In the genomic region with DNA sequence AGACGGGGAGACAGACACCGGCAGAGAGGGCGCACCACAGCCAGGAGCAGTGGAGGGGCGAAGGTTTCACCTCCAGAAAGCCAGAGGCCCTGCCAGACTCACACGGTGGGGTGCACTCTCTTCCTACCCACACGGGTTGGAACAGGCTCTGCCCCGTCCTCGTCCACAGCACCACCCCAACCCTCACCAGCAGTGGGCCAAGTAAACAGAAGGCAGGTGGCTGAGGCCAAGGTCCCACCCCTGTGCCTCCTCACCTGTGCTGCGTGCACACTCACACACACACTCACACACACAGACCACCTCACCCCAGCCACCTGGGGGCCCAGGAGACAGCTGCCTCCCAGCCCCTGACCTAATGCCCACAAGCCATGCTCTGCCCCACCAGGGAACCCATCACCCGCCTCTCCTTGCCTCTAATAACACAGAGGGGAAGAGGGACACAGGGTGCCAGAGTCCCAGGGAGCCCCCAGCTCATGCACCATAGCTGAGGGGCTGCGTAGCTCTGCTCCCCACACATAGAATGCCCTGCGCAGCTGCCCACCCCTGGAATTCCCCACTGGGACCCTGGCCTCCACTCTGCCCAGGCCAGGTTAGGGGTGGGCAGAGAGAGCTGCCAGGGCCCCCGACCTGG, we compare ENCODE assay signal across 1 cellular context.
A peak's percentile ranks its signal among the peaks of the same experiment; 100 is the strongest.
TF ChIP-seq lines count a peak whose summit lies in the region.

No MANE protein-coding gene starts in this region.

TF ChIP-seq in HepG2, 621 proteins besides CTCF, POLR2A, EP300 and RAD21 (continued from another document and continues in another):
- TF ChIP-seq, protein P1, sequence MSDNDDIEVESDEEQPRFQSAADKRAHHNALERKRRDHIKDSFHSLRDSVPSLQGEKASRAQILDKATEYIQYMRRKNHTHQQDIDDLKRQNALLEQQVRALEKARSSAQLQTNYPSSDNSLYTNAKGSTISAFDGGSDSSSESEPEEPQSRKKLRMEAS (IDR thresholded peaks at IDR 0.05), result peak; percentile 85
- TF ChIP-seq, protein P2, sequence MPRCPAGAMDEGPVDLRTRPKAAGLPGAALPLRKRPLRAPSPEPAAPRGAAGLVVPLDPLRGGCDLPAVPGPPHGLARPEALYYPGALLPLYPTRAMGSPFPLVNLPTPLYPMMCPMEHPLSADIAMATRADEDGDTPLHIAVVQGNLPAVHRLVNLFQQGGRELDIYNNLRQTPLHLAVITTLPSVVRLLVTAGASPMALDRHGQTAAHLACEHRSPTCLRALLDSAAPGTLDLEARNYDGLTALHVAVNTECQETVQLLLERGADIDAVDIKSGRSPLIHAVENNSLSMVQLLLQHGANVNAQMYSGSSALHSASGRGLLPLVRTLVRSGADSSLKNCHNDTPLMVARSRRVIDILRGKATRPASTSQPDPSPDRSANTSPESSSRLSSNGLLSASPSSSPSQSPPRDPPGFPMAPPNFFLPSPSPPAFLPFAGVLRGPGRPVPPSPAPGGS (CRISPR knock-in tag; IDR thresholded peaks at IDR 0.05), result no peak
- TF ChIP-seq KLF13 (CRISPR knock-in tag; IDR thresholded peaks at IDR 0.05) (no peak), ATAD3A (CRISPR knock-in tag; IDR thresholded peaks at IDR 0.05) (no peak), ZNF446 (CRISPR knock-in tag; IDR thresholded peaks at IDR 0.05) (no peak), ZNF772 (CRISPR knock-in tag; IDR thresholded peaks at IDR 0.05) (peak; percentile 12; the same call in 1 of the 2 replicates), POLR2AphosphoS5 (IDR thresholded peaks at IDR 0.05; ENCODE audit: low read depth, low read length) (peak; percentile 25; the same call in 1 of the 2 replicates), GFI1 (CRISPR knock-in tag; IDR thresholded peaks at IDR 0.05; ENCODE audit: borderline replicate concordance) (no peak), CHCHD3 (CRISPR knock-in tag; IDR thresholded peaks at IDR 0.05) (no peak), HNRNPL (IDR thresholded peaks at IDR 0.05; ENCODE audit: low read depth, low read length) (peak; percentile 67; the same call in 1 of the 2 replicates), ZBTB38 (CRISPR knock-in tag; IDR thresholded peaks at IDR 0.05) (peak; percentile 65; the same call in 1 of the 2 replicates), KMT2B (CRISPR knock-in tag; IDR thresholded peaks at IDR 0.05) (no peak), TOPORS (CRISPR knock-in tag; IDR thresholded peaks at IDR 0.05) (no peak), ZNF256 (CRISPR knock-in tag; conservative IDR thresholded peaks at IDR 0.05) (no peak), RBFOX2 (IDR thresholded peaks at IDR 0.05; ENCODE audit: low read depth, low read length) (peak; percentile 49; the same call in 1 of the 2 replicates), CENPT (CRISPR knock-in tag; IDR thresholded peaks at IDR 0.05; ENCODE audit: low read depth) (no peak), MYNN (CRISPR knock-in tag; IDR thresholded peaks at IDR 0.05; ENCODE audit: low read depth) (no peak), TBX2 (CRISPR knock-in tag; IDR thresholded peaks at IDR 0.05; ENCODE audit: borderline replicate concordance) (peak; percentile 24; the same call in 1 of the 2 replicates), ZSCAN31 (CRISPR knock-in tag; IDR thresholded peaks at IDR 0.05; ENCODE audit: low read depth) (no peak), GLI4 (CRISPR knock-in tag; IDR thresholded peaks at IDR 0.05; ENCODE audit: borderline replicate concordance) (no peak), RXRA (CRISPR knock-in tag; IDR thresholded peaks at IDR 0.05) (peak; percentile 22; the same call in 1 of the 2 replicates), MTA3 (CRISPR knock-in tag; IDR thresholded peaks at IDR 0.05) (no peak), ASH2L (IDR thresholded peaks at IDR 0.05; ENCODE audit: insufficient read length, low read depth, low read length) (no peak), MED1 (CRISPR knock-in tag; IDR thresholded peaks at IDR 0.05) (peak; percentile 82), ZNF616 (CRISPR knock-in tag; IDR thresholded peaks at IDR 0.05; ENCODE audit: low read depth) (0 out of 2 replicates have a peak, but pooled peaks have one; percentile 36), ZFP41 (CRISPR knock-in tag; IDR thresholded peaks at IDR 0.05; ENCODE audit: borderline replicate concordance) (no peak), FOXC1 (CRISPR knock-in tag; IDR thresholded peaks at IDR 0.05; ENCODE audit: borderline replicate concordance) (peak; percentile 56; the same call in 1 of the 2 replicates), PAF1 (CRISPR knock-in tag; IDR thresholded peaks at IDR 0.05) (0 out of 2 replicates have a peak, but pooled peaks have one; percentile 54), REPIN1 (CRISPR knock-in tag; IDR thresholded peaks at IDR 0.05; ENCODE audit: borderline replicate concordance, low read depth) (no peak), FOXA3 (CRISPR knock-in tag; IDR thresholded peaks at IDR 0.05) (peak; percentile 60; the same call in 1 of the 2 replicates), ETV6 (CRISPR knock-in tag; conservative IDR thresholded peaks at IDR 0.05) (no peak), ZNF781 (CRISPR knock-in tag; IDR thresholded peaks at IDR 0.05; ENCODE audit: borderline replicate concordance, not compliant biosample characterization) (no peak), AGO2 (optimal IDR thresholded peaks at IDR 0.05; ENCODE audit: low read depth, low read length) (peak; percentile 50), BRD4 (CRISPR knock-in tag; IDR thresholded peaks at IDR 0.05) (no peak), ZNF383 (CRISPR knock-in tag; IDR thresholded peaks at IDR 0.05; ENCODE audit: borderline replicate concordance) (no peak), KMT2A (CRISPR knock-in tag; IDR thresholded peaks at IDR 0.05) (0 out of 2 replicates have a peak, but pooled peaks have one; percentile 10), ZNF777 (CRISPR knock-in tag; IDR thresholded peaks at IDR 0.05) (no peak)
- TF ChIP-seq, protein P3, sequence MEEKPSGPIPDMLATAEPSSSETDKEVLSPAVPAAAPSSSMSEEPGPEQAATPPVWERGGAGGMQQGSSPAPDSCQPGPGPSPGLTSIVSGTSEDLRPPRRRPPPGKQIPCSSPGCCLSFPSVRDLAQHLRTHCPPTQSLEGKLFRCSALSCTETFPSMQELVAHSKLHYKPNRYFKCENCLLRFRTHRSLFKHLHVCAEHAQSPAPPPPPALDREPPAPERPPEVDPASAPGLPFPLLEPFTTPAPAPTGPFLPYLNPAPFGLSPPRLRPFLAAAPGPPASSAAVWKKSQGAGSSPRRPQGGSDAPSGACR (CRISPR knock-in tag; IDR thresholded peaks at IDR 0.05), result peak; percentile 29; the same call in 1 of the 2 replicates
- TF ChIP-seq, protein P4, sequence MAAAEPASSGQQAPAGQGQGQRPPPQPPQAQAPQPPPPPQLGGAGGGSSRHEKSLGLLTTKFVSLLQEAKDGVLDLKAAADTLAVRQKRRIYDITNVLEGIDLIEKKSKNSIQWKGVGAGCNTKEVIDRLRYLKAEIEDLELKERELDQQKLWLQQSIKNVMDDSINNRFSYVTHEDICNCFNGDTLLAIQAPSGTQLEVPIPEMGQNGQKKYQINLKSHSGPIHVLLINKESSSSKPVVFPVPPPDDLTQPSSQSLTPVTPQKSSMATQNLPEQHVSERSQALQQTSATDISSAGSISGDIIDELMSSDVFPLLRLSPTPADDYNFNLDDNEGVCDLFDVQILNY (CRISPR knock-in tag; conservative IDR thresholded peaks at IDR 0.05), result no peak
- TF ChIP-seq, protein P5, sequence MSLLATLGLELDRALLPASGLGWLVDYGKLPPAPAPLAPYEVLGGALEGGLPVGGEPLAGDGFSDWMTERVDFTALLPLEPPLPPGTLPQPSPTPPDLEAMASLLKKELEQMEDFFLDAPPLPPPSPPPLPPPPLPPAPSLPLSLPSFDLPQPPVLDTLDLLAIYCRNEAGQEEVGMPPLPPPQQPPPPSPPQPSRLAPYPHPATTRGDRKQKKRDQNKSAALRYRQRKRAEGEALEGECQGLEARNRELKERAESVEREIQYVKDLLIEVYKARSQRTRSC (CRISPR knock-in tag; IDR thresholded peaks at IDR 0.05; ENCODE audit: low read depth), result no peak
- TF ChIP-seq, protein P6, sequence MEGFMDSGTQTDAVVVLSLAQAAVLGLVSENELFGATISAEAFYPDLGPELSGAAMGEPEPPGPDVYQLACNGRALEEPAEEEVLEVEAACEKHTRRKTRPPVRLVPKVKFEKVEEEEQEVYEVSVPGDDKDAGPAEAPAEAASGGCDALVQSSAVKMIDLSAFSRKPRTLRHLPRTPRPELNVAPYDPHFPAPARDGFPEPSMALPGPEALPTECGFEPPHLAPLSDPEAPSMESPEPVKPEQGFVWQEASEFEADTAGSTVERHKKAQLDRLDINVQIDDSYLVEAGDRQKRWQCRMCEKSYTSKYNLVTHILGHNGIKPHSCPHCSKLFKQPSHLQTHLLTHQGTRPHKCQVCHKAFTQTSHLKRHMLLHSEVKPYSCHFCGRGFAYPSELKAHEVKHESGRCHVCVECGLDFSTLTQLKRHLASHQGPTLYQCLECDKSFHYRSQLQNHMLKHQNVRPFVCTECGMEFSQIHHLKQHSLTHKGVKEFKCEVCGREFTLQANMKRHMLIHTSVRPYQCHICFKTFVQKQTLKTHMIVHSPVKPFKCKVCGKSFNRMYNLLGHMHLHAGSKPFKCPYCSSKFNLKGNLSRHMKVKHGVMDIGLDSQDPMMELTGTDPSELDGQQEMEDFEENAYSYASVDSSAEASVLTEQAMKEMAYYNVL (CRISPR knock-in tag; IDR thresholded peaks at IDR 0.05; ENCODE audit: borderline replicate concordance), result no peak
- TF ChIP-seq, protein P7, sequence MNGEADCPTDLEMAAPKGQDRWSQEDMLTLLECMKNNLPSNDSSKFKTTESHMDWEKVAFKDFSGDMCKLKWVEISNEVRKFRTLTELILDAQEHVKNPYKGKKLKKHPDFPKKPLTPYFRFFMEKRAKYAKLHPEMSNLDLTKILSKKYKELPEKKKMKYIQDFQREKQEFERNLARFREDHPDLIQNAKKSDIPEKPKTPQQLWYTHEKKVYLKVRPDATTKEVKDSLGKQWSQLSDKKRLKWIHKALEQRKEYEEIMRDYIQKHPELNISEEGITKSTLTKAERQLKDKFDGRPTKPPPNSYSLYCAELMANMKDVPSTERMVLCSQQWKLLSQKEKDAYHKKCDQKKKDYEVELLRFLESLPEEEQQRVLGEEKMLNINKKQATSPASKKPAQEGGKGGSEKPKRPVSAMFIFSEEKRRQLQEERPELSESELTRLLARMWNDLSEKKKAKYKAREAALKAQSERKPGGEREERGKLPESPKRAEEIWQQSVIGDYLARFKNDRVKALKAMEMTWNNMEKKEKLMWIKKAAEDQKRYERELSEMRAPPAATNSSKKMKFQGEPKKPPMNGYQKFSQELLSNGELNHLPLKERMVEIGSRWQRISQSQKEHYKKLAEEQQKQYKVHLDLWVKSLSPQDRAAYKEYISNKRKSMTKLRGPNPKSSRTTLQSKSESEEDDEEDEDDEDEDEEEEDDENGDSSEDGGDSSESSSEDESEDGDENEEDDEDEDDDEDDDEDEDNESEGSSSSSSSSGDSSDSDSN (CRISPR knock-in tag; IDR thresholded peaks at IDR 0.05), result peak; percentile 9; the same call in 1 of the 2 replicates
- TF ChIP-seq, protein P8, sequence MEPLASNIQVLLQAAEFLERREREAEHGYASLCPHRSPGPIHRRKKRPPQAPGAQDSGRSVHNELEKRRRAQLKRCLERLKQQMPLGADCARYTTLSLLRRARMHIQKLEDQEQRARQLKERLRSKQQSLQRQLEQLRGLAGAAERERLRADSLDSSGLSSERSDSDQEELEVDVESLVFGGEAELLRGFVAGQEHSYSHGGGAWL (CRISPR knock-in tag; IDR thresholded peaks at IDR 0.05), result peak; percentile 41; the same call in 1 of the 2 replicates
- TF ChIP-seq, protein P9, sequence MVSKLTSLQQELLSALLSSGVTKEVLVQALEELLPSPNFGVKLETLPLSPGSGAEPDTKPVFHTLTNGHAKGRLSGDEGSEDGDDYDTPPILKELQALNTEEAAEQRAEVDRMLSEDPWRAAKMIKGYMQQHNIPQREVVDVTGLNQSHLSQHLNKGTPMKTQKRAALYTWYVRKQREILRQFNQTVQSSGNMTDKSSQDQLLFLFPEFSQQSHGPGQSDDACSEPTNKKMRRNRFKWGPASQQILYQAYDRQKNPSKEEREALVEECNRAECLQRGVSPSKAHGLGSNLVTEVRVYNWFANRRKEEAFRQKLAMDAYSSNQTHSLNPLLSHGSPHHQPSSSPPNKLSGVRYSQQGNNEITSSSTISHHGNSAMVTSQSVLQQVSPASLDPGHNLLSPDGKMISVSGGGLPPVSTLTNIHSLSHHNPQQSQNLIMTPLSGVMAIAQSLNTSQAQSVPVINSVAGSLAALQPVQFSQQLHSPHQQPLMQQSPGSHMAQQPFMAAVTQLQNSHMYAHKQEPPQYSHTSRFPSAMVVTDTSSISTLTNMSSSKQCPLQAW (CRISPR knock-in tag; IDR thresholded peaks at IDR 0.05), result 0 out of 2 replicates have a peak, but pooled peaks have one; percentile 2
- TF ChIP-seq, protein P10, sequence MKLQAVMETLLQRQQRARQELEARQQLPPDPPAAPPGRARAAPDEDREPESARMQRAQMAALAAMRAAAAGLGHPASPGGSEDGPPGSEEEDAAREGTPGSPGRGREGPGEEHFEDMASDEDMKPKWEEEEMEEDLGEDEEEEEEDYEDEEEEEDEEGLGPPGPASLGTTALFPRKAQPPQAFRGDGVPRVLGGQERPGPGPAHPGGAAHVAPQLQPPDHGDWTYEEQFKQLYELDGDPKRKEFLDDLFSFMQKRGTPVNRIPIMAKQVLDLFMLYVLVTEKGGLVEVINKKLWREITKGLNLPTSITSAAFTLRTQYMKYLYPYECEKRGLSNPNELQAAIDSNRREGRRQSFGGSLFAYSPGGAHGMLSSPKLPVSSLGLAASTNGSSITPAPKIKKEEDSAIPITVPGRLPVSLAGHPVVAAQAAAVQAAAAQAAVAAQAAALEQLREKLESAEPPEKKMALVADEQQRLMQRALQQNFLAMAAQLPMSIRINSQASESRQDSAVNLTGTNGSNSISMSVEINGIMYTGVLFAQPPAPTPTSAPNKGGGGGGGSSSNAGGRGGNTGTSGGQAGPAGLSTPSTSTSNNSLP (IDR thresholded peaks at IDR 0.05; ENCODE audit: low read depth, low read length), result no peak
- TF ChIP-seq, protein P11, sequence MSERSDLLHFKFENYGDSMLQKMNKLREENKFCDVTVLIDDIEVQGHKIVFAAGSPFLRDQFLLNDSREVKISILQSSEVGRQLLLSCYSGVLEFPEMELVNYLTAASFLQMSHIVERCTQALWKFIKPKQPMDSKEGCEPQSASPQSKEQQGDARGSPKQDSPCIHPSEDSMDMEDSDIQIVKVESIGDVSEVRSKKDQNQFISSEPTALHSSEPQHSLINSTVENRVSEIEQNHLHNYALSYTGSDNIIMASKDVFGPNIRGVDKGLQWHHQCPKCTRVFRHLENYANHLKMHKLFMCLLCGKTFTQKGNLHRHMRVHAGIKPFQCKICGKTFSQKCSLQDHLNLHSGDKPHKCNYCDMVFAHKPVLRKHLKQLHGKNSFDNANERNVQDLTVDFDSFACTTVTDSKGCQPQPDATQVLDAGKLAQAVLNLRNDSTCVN (CRISPR knock-in tag; IDR thresholded peaks at IDR 0.05; ENCODE audit: borderline replicate concordance), result no peak
- TF ChIP-seq, protein P12, sequence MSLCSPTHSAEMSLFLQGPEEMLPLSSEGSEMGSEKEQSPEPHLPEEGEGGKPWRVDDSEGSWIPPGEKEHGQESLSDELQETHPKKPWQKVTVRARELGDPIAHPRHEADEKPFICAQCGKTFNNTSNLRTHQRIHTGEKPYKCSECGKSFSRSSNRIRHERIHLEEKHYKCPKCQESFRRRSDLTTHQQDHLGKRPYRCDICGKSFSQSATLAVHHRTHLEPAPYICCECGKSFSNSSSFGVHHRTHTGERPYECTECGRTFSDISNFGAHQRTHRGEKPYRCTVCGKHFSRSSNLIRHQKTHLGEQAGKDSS (CRISPR knock-in tag; IDR thresholded peaks at IDR 0.05; ENCODE audit: borderline replicate concordance, low read depth), result no peak
